Comparison of ENCODE assay signal across 12 cellular contexts in the genomic region with DNA sequence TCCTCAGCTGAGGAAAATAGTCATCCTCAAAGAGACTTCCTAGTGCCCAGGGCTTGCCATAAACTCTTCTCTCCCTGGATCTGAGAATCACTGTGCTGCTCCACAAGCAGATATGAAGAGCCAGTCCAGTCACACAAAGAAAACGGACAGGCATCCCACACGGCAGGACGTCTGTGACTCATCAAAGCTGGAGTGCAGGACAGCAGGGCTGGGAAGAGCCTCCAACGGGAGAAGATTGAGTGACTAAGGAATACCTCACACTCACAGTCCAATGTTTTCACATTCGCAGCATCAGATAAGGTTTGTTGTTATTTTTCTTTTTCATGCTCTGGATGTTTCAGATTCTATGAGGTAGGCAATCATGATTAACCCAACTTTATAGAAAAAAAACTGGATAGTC. TPM values are rescaled to one million over a fixed set of nuclear protein-coding genes. Genes with fewer than 3 reads are reported as not detected.
DNase-seq lines count a peak whose midpoint lies in the region; ATAC-seq lines count a peak whose summit lies in the region.
"Had no signal": no experiment of that assay in that cellular context is flagged by ENCODE, and none has a peak within 500 bp of the region (broad histone marks: within the 10 kb centered on the region; RNA-seq: fewer than 3 reads in every experiment).

No MANE protein-coding gene starts in this region.

- no peaks in the 10 kb centered on the region for H3K9me3 Mint-ChIP-seq in activated CD4-positive, alpha-beta T cell treated with anti-CD3 and anti-CD28 coated beads, Interleukin-2, amount 10 ng/mL, durations not matched to agents 24 days and 14 days
- H3K9me3 Mint-ChIP-seq: stimulated activated naive CD8-positive, alpha-beta T cell treated with anti-CD3 and anti-CD28 coated beads, Interleukin-15, Interleukin-2, amounts not matched to agents 100 ng/mL and 50 ng/mL, for 24 hours had no signal

- H3K4me1 Mint-ChIP-seq in activated CD4-positive, alpha-beta T cell treated with anti-CD3 and anti-CD28 coated beads, Interleukin-2, amount 10 ng/mL, durations not matched to agents 24 days and 14 days = no peaks in the 10 kb centered on the region

- H3K27me3 Mint-ChIP-seq in activated CD4-positive, alpha-beta T cell treated with anti-CD3 and anti-CD28 coated beads, Interleukin-2, amount 10 ng/mL, durations not matched to agents 24 days and 14 days = peaks cover 15% of the 10 kb centered on the region

- intact Hi-C loops in activated CD4-positive, alpha-beta T cell treated with anti-CD3 and anti-CD28 coated beads, Interleukin-2, amount 10 ng/mL, durations not matched to agents 24 days and 14 days (cut with micrococcal nuclease) = loop anchor here (5.0 to 10.0 kb wide), 2 partner anchors 346 to 1013 kb away; no protein-coding TSS in a partner anchor

- no peaks in the 10 kb centered on the region for H3K36me3 Mint-ChIP-seq in activated CD4-positive, alpha-beta T cell treated with anti-CD3 and anti-CD28 coated beads, Interleukin-2, amount 10 ng/mL, durations not matched to agents 24 days and 14 days (ENCODE audit: low read depth)

- no peak overlapping the region for H3K4me3 Mint-ChIP-seq in activated CD4-positive, alpha-beta T cell treated with anti-CD3 and anti-CD28 coated beads, Interleukin-2, amount 10 ng/mL, durations not matched to agents 24 days and 14 days
- H3K4me3 Mint-ChIP-seq: stimulated activated naive CD8-positive, alpha-beta T cell treated with anti-CD3 and anti-CD28 coated beads, Interleukin-15, Interleukin-2, amounts not matched to agents 100 ng/mL and 50 ng/mL, for 24 hours had no signal

- ATAC-seq in HG03354 (IDR thresholded peaks at IDR 0.05; ENCODE audit: poor library complexity, severe bottlenecking, unreplicated experiment) = no peak

- no peak overlapping the region for H3K27ac Mint-ChIP-seq in activated CD4-positive, alpha-beta T cell treated with anti-CD3 and anti-CD28 coated beads, Interleukin-2, amount 10 ng/mL, durations not matched to agents 24 days and 14 days
- H3K27ac Mint-ChIP-seq: stimulated activated naive CD8-positive, alpha-beta T cell treated with anti-CD3 and anti-CD28 coated beads, Interleukin-15, Interleukin-2, amounts not matched to agents 100 ng/mL and 50 ng/mL, for 24 hours had no signal

- peak; percentile 46 for DNase-seq in activated CD4-positive, alpha-beta T cell treated with anti-CD3 and anti-CD28 coated beads, Interleukin-2, amount 10 ng/mL, durations not matched to agents 24 days and 14 days
- DNase-seq in activated CD4-positive, alpha-beta T cell treated with anti-CD3 and anti-CD28 coated beads for 1 hour = no peak
- DNase-seq in SK-N-DZ (ENCODE audit: low spot score) (peak; percentile 47), fibroblast of the conjunctiva (ENCODE audit: low read depth) (peak; percentile 43), smooth muscle cell of the brain vasculature (ENCODE audit: low read depth, low spot score) (peak; percentile 91), NCI-H82 (lab: John Stamatoyannopoulos, UW) (no peak)
- no peak for DNase-seq in stimulated activated CD4-positive, alpha-beta T cell treated with anti-CD3 and anti-CD28 coated beads, Interleukin-12 subunit alpha, Interleukin-12 subunit beta, amount 100 ng/mL, for 4 hours
- DNase-seq: left lung, spleen, T-helper 9 cell had no signal

RNA-seq across cellular contexts. Expression of a gene that starts 57.8 kb away (rescaled TPM):
- 0.26 and 0.28 TPM in 2 replicates for total RNA-seq in activated CD4-positive, alpha-beta T cell treated with anti-CD3 and anti-CD28 coated beads, Interleukin-2, amount 10 ng/mL, durations not matched to agents 24 days and 14 days
- polyA plus RNA-seq in SK-N-DZ (2014; cell fraction: cytosol; rRNA removed) = 0.23 and 0.93 TPM in 2 replicates
- polyA plus RNA-seq in SK-N-DZ (2014; cell fraction: nucleus; rRNA removed) = 2.1 and 2.4 TPM in 2 replicates

Comparison
In these comparisons a context has a peak if more than half of its experiments do, and no peak if none do; other contexts are left out.
1. DNase-seq: peak in activated CD4-positive, alpha-beta T cell treated with anti-CD3 and anti-CD28 coated beads, Interleukin-2, amount 10 ng/mL, durations not matched to agents 24 days and 14 days (single experiment), SK-N-DZ (single experiment), fibroblast of the conjunctiva (single experiment) and smooth muscle cell of the brain vasculature (single experiment); none in activated CD4-positive, alpha-beta T cell treated with anti-CD3 and anti-CD28 coated beads for 1 hour (single experiment), stimulated activated CD4-positive, alpha-beta T cell treated with anti-CD3 and anti-CD28 coated beads, Interleukin-12 subunit alpha, Interleukin-12 subunit beta, amount 100 ng/mL, for 4 hours (single experiment) and NCI-H82 (single experiment).